3 cellular contexts compared by ENCODE assay signal in genomic region chr2:203764273-203764664, GRCh38. TPM values are rescaled to one million over a fixed set of nuclear protein-coding genes. Genes with fewer than 3 reads are reported as not detected.
"Had no signal": no experiment of that assay in that cellular context is flagged by ENCODE, and none has a peak within 500 bp of the region (broad histone marks: within the 10 kb centered on the region; RNA-seq: fewer than 3 reads in every experiment).

No MANE protein-coding gene starts in this region.

RNA-seq across cellular contexts. Expression of gene CD28, which starts 57.8 kb away (rescaled TPM):
- total RNA-seq: astrocyte, bronchial epithelial cell, epithelial cell of proximal tubule had no signal
